In the genomic region with DNA sequence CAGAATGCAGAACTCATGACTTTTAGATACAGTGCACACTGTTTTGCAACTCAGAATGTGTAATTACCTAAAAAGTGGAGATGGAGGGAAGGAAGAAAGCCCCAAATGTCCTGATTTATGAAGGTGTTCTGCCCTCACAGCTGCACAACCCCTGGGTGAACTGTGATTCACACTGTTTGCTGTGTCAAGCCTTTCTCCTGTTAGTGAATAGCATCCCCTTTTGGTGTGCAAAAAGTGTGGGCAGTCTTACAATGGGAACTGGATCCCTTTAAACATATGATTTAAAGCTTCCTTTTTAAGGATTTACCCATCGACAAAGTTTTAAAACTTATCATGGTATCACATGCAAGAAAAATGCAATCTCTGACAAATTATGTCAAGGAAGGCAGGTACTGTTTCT, we compare ENCODE assay signal across 16 cellular contexts.
DNase-seq lines count a peak whose midpoint lies in the region; ATAC-seq, FAIRE-seq and TF ChIP-seq lines count a peak whose summit lies in the region.
"Had no signal": no experiment of that assay in that cellular context is flagged by ENCODE, and none has a peak within 500 bp of the region (broad histone marks: within the 10 kb centered on the region; RNA-seq: fewer than 3 reads in every experiment).

No MANE protein-coding gene starts in this region.

- H3K9me3 ChIP-seq in mucosa of descending colon, result no peaks in the 10 kb centered on the region

- FAIRE-seq in bronchial epithelial cell (lab: Jason Lieb, UNC), result no peak
- FAIRE-seq: GM12892 had no signal

- H3K27me3 ChIP-seq in bronchial epithelial cell (ENCODE audit: control insufficient read depth, insufficient read depth, low read length), result no peaks in the 10 kb centered on the region

- TF ChIP-seq CTCF in bronchial epithelial cell (IDR thresholded peaks at IDR 0.05; ENCODE audit: insufficient read depth, low read length, severe bottlenecking) (no peak), mucosa of descending colon (IDR thresholded peaks at IDR 0.05) (no peak)

- no peaks in the 10 kb centered on the region for H3K4me1 ChIP-seq in mucosa of descending colon (ENCODE audit: low read depth)

- no peak overlapping the region for H3K4me3 ChIP-seq in bronchial epithelial cell (ENCODE audit: low read depth, low read length)
- H3K4me3 ChIP-seq in mucosa of descending colon, result no peak overlapping the region

- intact Hi-C loops in mucosa of descending colon (cut with DNase I, micrococcal nuclease), result no loop called here

- DNase-seq in D341Med (ENCODE audit: low spot score) (peak; percentile 12), NCI-H2081 treated with DMSO at 0.1 percent for 48 hours (lab: John Stamatoyannopoulos, UW) (peak; percentile 42), bronchial epithelial cell (ENCODE audit: low read depth) (peak; percentile 2), mucosa of descending colon (peak in 1 of 3 donors; percentile 9), NCI-H226 (no peak), GDM1 (lab: John Stamatoyannopoulos, UW) (no peak), DMS79 treated with DMSO at 0.1 percent for 48 hours (lab: John Stamatoyannopoulos, UW) (no peak)
- DNase-seq: activated CD4-positive, alpha-beta memory T cell treated with anti-CD3 and anti-CD28 coated beads, Interleukin-2, amount 10 ng/mL, durations not matched to agents 7 days and 5 days; activated gamma-delta T cell treated with Interleukin-2 at 50 U/mL for 16 hours; central memory CD4-positive, alpha-beta T cell; DND-41; stimulated activated CD4-positive, alpha-beta T cell treated with anti-CD3 and anti-CD28 coated beads, Interleukin-1b, Interleukin-23, amount 100 ng/mL, for 48 hours; T-helper 17 cell had no signal

- H3K36me3 ChIP-seq in bronchial epithelial cell (ENCODE audit: control insufficient read depth, insufficient read depth, low read length), result no peaks in the 10 kb centered on the region
- H3K36me3 ChIP-seq in mucosa of descending colon (ENCODE audit: low read depth), result no peaks in the 10 kb centered on the region

- ATAC-seq in mucosa of descending colon (peak; percentile 73), HG02678 (IDR thresholded peaks at IDR 0.05; ENCODE audit: unreplicated experiment) (no peak)
- ATAC-seq: esophagus mucosa, T-helper 17 cell had no signal

Comparison
In these comparisons a context has a peak if more than half of its experiments do, and no peak if none do; other contexts are left out.
1. DNase-seq: peak in D341Med (single experiment), NCI-H2081 treated with DMSO at 0.1 percent for 48 hours (single experiment) and bronchial epithelial cell (single experiment); none in NCI-H226 (single experiment), GDM1 (single experiment) and DMS79 treated with DMSO at 0.1 percent for 48 hours (single experiment).